ENCODE assay signal across 20 cellular contexts in genomic region chr15:49987198-49987785, GRCh38.
DNase-seq lines count a peak whose midpoint lies in the region; ATAC-seq, FAIRE-seq and TF ChIP-seq lines count a peak whose summit lies in the region.
"Had no signal": no experiment of that assay in that cellular context is flagged by ENCODE, and none has a peak within 500 bp of the region (broad histone marks: within the 10 kb centered on the region; RNA-seq: fewer than 3 reads in every experiment).

No MANE protein-coding gene starts in this region.

- no peaks in the 10 kb centered on the region for H3K27me3 ChIP-seq in pancreas

- FAIRE-seq in pancreas (lab: Jason Lieb, UNC) = no peak
- FAIRE-seq: GM19239, kidney had no signal

- no peaks in the 10 kb centered on the region for H3K36me3 ChIP-seq in pancreas

- no peak overlapping the region for H3K27ac ChIP-seq in pancreas

- POLR2A ChIA-PET in activated CD4-positive, alpha-beta memory T cell treated with anti-CD3 and anti-CD28 coated beads, Interleukin-2, amount 10 ng/mL, durations not matched to agents 7 days and 5 days (lab: Charles Lee) = no interaction called here

- in situ Hi-C loops in G401 (cut with HindIII; ENCODE audit: low sequenced_read_pairs) = no loop called here

- H3K27me3 Mint-ChIP-seq in activated T-helper 1 cell treated with anti-CD3 and anti-CD28 coated beads, Interleukin-12 subunit alpha, Interleukin-12 subunit beta, Interleukin-2, Interleukin-4 antibody, amounts not matched to agents 30 ng/mL and 10 ng/mL and 1 ng/mL, durations not matched to agents 14 hours and 24 hours and 36 hours (ENCODE audit: insufficient read depth) = peaks cover 2% of the 10 kb centered on the region
- H3K27me3 Mint-ChIP-seq in activated CD4-positive, alpha-beta memory T cell treated with anti-CD3 and anti-CD28 coated beads, Interleukin-2, amount 10 ng/mL, durations not matched to agents 7 days and 5 days = no peaks in the 10 kb centered on the region

- no peak overlapping the region for H3K4me3 ChIP-seq in fibroblast of villous mesenchyme (ENCODE audit: low read depth, low read length)
- H3K4me3 ChIP-seq in pancreas = no peak overlapping the region

- TF ChIP-seq CTCF in fibroblast of villous mesenchyme (IDR thresholded peaks at IDR 0.05; ENCODE audit: insufficient read depth, low read depth, low read length) (no peak), pancreas (IDR thresholded peaks at IDR 0.05) (no peak)

- peak in 3 of 4 donors; percentile 39 to 75 (median 43) for ATAC-seq in pancreas
- no peak for ATAC-seq in left colon
- ATAC-seq: activated CD4-positive, CD25-positive, alpha-beta regulatory T cell treated with anti-CD3 and anti-CD28 coated beads, Interleukin-2, amount 50 U/mL, for 24 hours had no signal

- CTCF ChIA-PET in activated CD4-positive, alpha-beta memory T cell treated with anti-CD3 and anti-CD28 coated beads, Interleukin-2, amount 10 ng/mL, durations not matched to agents 7 days and 5 days (lab: Charles Lee) = interaction anchor here (1.3 kb wide), 1 partner anchor 16 kb away, joined by 3 read pairs; no protein-coding TSS in a partner anchor

- H3K4me1 ChIP-seq in pancreas = no peaks in the 10 kb centered on the region

- no peak overlapping the region for H3K4me3 Mint-ChIP-seq in activated T-helper 1 cell treated with anti-CD3 and anti-CD28 coated beads, Interleukin-12 subunit alpha, Interleukin-12 subunit beta, Interleukin-2, Interleukin-4 antibody, amounts not matched to agents 30 ng/mL and 10 ng/mL and 1 ng/mL, durations not matched to agents 14 hours and 24 hours and 36 hours
- H3K4me3 Mint-ChIP-seq in activated CD4-positive, alpha-beta memory T cell treated with anti-CD3 and anti-CD28 coated beads, Interleukin-2, amount 10 ng/mL, durations not matched to agents 7 days and 5 days = no peak overlapping the region
- H3K4me3 Mint-ChIP-seq: activated naive CD4-positive, alpha-beta T cell treated with anti-CD3 and anti-CD28 coated beads, Interleukin-2, amount 50 U/mL, for 24 hours; CD14-positive monocyte; HFFc6; nephron progenitor cell had no signal

- H3K36me3 Mint-ChIP-seq in activated T-helper 1 cell treated with anti-CD3 and anti-CD28 coated beads, Interleukin-12 subunit alpha, Interleukin-12 subunit beta, Interleukin-2, Interleukin-4 antibody, amounts not matched to agents 30 ng/mL and 10 ng/mL and 1 ng/mL, durations not matched to agents 14 hours and 24 hours and 36 hours (ENCODE audit: low read depth) = peaks cover 23% of the 10 kb centered on the region
- H3K36me3 Mint-ChIP-seq in activated CD4-positive, alpha-beta memory T cell treated with anti-CD3 and anti-CD28 coated beads, Interleukin-2, amount 10 ng/mL, durations not matched to agents 7 days and 5 days (ENCODE audit: low read depth) = peaks cover 23% of the 10 kb centered on the region
- H3K36me3 Mint-ChIP-seq: activated naive CD4-positive, alpha-beta T cell treated with anti-CD3 and anti-CD28 coated beads, Interleukin-2, amount 50 U/mL, for 24 hours had no signal

- no peaks in the 10 kb centered on the region for H3K4me1 Mint-ChIP-seq in activated T-helper 1 cell treated with anti-CD3 and anti-CD28 coated beads, Interleukin-12 subunit alpha, Interleukin-12 subunit beta, Interleukin-2, Interleukin-4 antibody, amounts not matched to agents 30 ng/mL and 10 ng/mL and 1 ng/mL, durations not matched to agents 14 hours and 24 hours and 36 hours (ENCODE audit: low read depth)
- peaks cover 6% of the 10 kb centered on the region for H3K4me1 Mint-ChIP-seq in activated CD4-positive, alpha-beta memory T cell treated with anti-CD3 and anti-CD28 coated beads, Interleukin-2, amount 10 ng/mL, durations not matched to agents 7 days and 5 days
- H3K4me1 Mint-ChIP-seq: activated naive CD4-positive, alpha-beta T cell treated with anti-CD3 and anti-CD28 coated beads, Interleukin-2, amount 50 U/mL, for 24 hours; nephron progenitor cell had no signal

- H3K9me3 ChIP-seq in pancreas = no peaks in the 10 kb centered on the region

- intact Hi-C loops in activated T-helper 1 cell treated with anti-CD3 and anti-CD28 coated beads, Interleukin-12 subunit alpha, Interleukin-12 subunit beta, Interleukin-2, Interleukin-4 antibody, amounts not matched to agents 30 ng/mL and 10 ng/mL and 1 ng/mL, durations not matched to agents 14 hours and 24 hours and 36 hours (cut with micrococcal nuclease) = no loop called here
- intact Hi-C loops in pancreas (cut with DNase I) = no loop called here
- intact Hi-C loops in left colon (cut with DNase I, micrococcal nuclease) = no loop called here

- WGBS in pancreas, 2 donors = 21 to 26% methylated on average over 3 of the region's 3 CpGs

- no peaks in the 10 kb centered on the region for H3K9me3 Mint-ChIP-seq in activated T-helper 1 cell treated with anti-CD3 and anti-CD28 coated beads, Interleukin-12 subunit alpha, Interleukin-12 subunit beta, Interleukin-2, Interleukin-4 antibody, amounts not matched to agents 30 ng/mL and 10 ng/mL and 1 ng/mL, durations not matched to agents 14 hours and 24 hours and 36 hours
- no peaks in the 10 kb centered on the region for H3K9me3 Mint-ChIP-seq in activated CD4-positive, alpha-beta memory T cell treated with anti-CD3 and anti-CD28 coated beads, Interleukin-2, amount 10 ng/mL, durations not matched to agents 7 days and 5 days
- H3K9me3 Mint-ChIP-seq: activated naive CD4-positive, alpha-beta T cell treated with anti-CD3 and anti-CD28 coated beads, Interleukin-2, amount 50 U/mL, for 24 hours; HFFc6; nephron progenitor cell had no signal

- peak; percentile 64 for DNase-seq in G401 (ENCODE audit: low spot score)
- DNase-seq in activated T-helper 1 cell treated with anti-CD3 and anti-CD28 coated beads, Interleukin-12 subunit alpha, Interleukin-12 subunit beta, Interleukin-2, Interleukin-4 antibody, amounts not matched to agents 30 ng/mL and 10 ng/mL and 1 ng/mL, durations not matched to agents 14 hours and 24 hours and 36 hours (ENCODE audit: low spot score) = no peak
- peak; percentile 77 for DNase-seq in fibroblast of villous mesenchyme (ENCODE audit: low read depth)
- no peak for DNase-seq in pancreas
- DNase-seq in NCI-H1417 (lab: John Stamatoyannopoulos, UW) = no peak
- no peak for DNase-seq in stimulated activated CD4-positive, alpha-beta T cell treated with anti-CD3 and anti-CD28 coated beads, Interleukin-4, amount 100 ng/mL, for 24 hours
- no peak for DNase-seq in left colon
- DNase-seq in activated CD4-positive, alpha-beta memory T cell treated with anti-CD3 and anti-CD28 coated beads, Interleukin-2, amount 10 ng/mL, durations not matched to agents 7 days and 5 days = no peak
- DNase-seq: activated T-cell treated with anti-CD3 and anti-CD28 coated beads, Interleukin-2, amount 50 U/mL, for 48 hours; foreskin melanocyte; GDM1; HFFc6; kidney; NCI-H510A treated with DMSO at 0.1 percent for 48 hours; nephron progenitor cell; SW 1271 had no signal

- peak overlapping the region; percentile 25 for H3K27ac Mint-ChIP-seq in activated T-helper 1 cell treated with anti-CD3 and anti-CD28 coated beads, Interleukin-12 subunit alpha, Interleukin-12 subunit beta, Interleukin-2, Interleukin-4 antibody, amounts not matched to agents 30 ng/mL and 10 ng/mL and 1 ng/mL, durations not matched to agents 14 hours and 24 hours and 36 hours
- no peak overlapping the region for H3K27ac Mint-ChIP-seq in activated CD4-positive, alpha-beta memory T cell treated with anti-CD3 and anti-CD28 coated beads, Interleukin-2, amount 10 ng/mL, durations not matched to agents 7 days and 5 days
- H3K27ac Mint-ChIP-seq: activated naive CD4-positive, alpha-beta T cell treated with anti-CD3 and anti-CD28 coated beads, Interleukin-2, amount 50 U/mL, for 24 hours; HFFc6; nephron progenitor cell had no signal

Comparison
In these comparisons a context has a peak if more than half of its experiments do, and no peak if none do; other contexts are left out.
1. DNase-seq: peak in G401 (single experiment) and fibroblast of villous mesenchyme (single experiment); none in activated T-helper 1 cell treated with anti-CD3 and anti-CD28 coated beads, Interleukin-12 subunit alpha, Interleukin-12 subunit beta, Interleukin-2, Interleukin-4 antibody, amounts not matched to agents 30 ng/mL and 10 ng/mL and 1 ng/mL, durations not matched to agents 14 hours and 24 hours and 36 hours (single experiment), pancreas (0 of 6), NCI-H1417 (0 of 3), stimulated activated CD4-positive, alpha-beta T cell treated with anti-CD3 and anti-CD28 coated beads, Interleukin-4, amount 100 ng/mL, for 24 hours (single experiment), left colon (0 of 2) and activated CD4-positive, alpha-beta memory T cell treated with anti-CD3 and anti-CD28 coated beads, Interleukin-2, amount 10 ng/mL, durations not matched to agents 7 days and 5 days (single experiment).